Comparison of ENCODE assay signal across 1 cellular context in the genomic region with DNA sequence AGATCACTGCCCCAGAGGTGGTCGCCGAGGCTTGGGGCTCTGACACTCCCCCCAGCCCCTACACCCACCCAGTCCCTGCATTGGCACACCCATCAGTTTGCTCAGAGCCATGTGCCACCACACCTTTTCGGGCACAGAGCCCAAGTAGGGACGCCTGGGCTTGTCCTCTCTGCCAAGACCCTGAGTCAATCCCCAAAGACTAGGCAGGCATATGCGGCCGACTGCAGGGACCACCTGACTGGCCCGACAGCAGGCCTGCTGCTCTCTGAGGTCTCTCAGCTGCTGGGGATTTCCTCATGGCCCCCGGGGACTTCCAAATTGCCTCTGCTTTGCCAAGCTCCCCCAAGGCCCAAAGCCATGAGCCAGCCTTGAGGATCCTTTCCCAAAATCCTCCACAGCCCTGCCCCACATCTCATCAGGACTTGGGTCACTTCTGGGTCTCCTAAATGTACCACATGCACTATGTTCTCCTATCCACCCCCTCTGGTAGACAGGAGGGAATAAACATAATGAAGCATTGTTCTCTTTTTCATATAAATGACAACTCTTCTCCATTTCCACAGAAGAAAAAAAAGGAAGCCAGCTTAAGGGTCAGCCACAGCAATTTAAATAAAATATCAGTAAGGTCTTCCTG.
TF ChIP-seq lines count a peak whose summit lies in the region.

No MANE protein-coding gene starts in this region.

TF ChIP-seq in GM23338, 12 proteins besides CTCF, POLR2A, EP300 and RAD21 (continued from another document):
- TF ChIP-seq, protein P1, sequence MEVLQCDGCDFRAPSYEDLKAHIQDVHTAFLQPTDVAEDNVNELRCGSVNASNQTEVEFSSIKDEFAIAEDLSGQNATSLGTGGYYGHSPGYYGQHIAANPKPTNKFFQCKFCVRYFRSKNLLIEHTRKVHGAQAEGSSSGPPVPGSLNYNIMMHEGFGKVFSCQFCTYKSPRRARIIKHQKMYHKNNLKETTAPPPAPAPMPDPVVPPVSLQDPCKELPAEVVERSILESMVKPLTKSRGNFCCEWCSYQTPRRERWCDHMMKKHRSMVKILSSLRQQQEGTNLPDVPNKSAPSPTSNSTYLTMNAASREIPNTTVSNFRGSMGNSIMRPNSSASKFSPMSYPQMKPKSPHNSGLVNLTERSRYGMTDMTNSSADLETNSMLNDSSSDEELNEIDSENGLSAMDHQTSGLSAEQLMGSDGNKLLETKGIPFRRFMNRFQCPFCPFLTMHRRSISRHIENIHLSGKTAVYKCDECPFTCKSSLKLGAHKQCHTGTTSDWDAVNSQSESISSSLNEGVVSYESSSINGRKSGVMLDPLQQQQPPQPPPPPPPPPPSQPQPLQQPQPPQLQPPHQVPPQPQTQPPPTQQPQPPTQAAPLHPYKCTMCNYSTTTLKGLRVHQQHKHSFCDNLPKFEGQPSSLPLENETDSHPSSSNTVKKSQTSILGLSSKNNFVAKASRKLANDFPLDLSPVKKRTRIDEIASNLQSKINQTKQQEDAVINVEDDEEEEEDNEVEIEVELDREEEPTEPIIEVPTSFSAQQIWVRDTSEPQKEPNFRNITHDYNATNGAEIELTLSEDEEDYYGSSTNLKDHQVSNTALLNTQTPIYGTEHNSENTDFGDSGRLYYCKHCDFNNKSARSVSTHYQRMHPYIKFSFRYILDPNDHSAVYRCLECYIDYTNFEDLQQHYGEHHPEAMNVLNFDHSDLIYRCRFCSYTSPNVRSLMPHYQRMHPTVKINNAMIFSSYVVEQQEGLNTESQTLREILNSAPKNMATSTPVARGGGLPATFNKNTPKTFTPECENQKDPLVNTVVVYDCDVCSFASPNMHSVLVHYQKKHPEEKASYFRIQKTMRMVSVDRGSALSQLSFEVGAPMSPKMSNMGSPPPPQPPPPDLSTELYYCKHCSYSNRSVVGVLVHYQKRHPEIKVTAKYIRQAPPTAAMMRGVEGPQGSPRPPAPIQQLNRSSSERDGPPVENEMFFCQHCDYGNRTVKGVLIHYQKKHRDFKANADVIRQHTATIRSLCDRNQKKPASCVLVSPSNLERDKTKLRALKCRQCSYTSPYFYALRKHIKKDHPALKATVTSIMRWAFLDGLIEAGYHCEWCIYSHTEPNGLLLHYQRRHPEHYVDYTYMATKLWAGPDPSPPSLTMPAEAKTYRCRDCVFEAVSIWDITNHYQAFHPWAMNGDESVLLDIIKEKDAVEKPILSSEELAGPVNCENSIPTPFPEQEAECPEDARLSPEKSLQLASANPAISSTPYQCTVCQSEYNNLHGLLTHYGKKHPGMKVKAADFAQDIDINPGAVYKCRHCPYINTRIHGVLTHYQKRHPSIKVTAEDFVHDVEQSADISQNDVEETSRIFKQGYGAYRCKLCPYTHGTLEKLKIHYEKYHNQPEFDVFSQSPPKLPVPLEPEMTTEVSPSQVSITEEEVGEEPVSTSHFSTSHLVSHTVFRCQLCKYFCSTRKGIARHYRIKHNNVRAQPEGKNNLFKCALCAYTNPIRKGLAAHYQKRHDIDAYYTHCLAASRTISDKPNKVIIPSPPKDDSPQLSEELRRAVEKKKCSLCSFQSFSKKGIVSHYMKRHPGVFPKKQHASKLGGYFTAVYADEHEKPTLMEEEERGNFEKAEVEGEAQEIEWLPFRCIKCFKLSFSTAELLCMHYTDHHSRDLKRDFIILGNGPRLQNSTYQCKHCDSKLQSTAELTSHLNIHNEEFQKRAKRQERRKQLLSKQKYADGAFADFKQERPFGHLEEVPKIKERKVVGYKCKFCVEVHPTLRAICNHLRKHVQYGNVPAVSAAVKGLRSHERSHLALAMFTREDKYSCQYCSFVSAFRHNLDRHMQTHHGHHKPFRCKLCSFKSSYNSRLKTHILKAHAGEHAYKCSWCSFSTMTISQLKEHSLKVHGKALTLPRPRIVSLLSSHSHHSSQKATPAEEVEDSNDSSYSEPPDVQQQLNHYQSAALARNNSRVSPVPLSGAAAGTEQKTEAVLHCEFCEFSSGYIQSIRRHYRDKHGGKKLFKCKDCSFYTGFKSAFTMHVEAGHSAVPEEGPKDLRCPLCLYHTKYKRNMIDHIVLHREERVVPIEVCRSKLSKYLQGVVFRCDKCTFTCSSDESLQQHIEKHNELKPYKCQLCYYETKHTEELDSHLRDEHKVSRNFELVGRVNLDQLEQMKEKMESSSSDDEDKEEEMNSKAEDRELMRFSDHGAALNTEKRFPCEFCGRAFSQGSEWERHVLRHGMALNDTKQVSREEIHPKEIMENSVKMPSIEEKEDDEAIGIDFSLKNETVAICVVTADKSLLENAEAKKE (CRISPR knock-in tag; IDR thresholded peaks at IDR 0.05): no peak
- TF ChIP-seq POLR2AphosphoS5 (IDR thresholded peaks at IDR 0.05; ENCODE audit: low read depth): no peak
- TF ChIP-seq CREB1 (CRISPR knock-in tag; IDR thresholded peaks at IDR 0.05; ENCODE audit: low read depth): no peak
- TF ChIP-seq EZH2phosphoT487 (IDR thresholded peaks at IDR 0.05; ENCODE audit: unreplicated experiment): no peak
- TF ChIP-seq STAT1 (IDR thresholded peaks at IDR 0.05; ENCODE audit: unreplicated experiment): no peak
- TF ChIP-seq JUNB (IDR thresholded peaks at IDR 0.05; ENCODE audit: unreplicated experiment): no peak
- no peak for TF ChIP-seq NANOG (IDR thresholded peaks at IDR 0.05; ENCODE audit: borderline replicate concordance)
- TF ChIP-seq, protein P2, sequence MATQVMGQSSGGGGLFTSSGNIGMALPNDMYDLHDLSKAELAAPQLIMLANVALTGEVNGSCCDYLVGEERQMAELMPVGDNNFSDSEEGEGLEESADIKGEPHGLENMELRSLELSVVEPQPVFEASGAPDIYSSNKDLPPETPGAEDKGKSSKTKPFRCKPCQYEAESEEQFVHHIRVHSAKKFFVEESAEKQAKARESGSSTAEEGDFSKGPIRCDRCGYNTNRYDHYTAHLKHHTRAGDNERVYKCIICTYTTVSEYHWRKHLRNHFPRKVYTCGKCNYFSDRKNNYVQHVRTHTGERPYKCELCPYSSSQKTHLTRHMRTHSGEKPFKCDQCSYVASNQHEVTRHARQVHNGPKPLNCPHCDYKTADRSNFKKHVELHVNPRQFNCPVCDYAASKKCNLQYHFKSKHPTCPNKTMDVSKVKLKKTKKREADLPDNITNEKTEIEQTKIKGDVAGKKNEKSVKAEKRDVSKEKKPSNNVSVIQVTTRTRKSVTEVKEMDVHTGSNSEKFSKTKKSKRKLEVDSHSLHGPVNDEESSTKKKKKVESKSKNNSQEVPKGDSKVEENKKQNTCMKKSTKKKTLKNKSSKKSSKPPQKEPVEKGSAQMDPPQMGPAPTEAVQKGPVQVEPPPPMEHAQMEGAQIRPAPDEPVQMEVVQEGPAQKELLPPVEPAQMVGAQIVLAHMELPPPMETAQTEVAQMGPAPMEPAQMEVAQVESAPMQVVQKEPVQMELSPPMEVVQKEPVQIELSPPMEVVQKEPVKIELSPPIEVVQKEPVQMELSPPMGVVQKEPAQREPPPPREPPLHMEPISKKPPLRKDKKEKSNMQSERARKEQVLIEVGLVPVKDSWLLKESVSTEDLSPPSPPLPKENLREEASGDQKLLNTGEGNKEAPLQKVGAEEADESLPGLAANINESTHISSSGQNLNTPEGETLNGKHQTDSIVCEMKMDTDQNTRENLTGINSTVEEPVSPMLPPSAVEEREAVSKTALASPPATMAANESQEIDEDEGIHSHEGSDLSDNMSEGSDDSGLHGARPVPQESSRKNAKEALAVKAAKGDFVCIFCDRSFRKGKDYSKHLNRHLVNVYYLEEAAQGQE (IDR thresholded peaks at IDR 0.05; ENCODE audit: unreplicated experiment): no peak
- TF ChIP-seq ZNF331 (CRISPR knock-in tag; IDR thresholded peaks at IDR 0.05; ENCODE audit: low read depth): no peak
